ENCODE assay signal across 27 cellular contexts in genomic region chr14:21780429-21781084, GRCh38.
"Had no signal": no experiment of that assay in that cellular context is flagged by ENCODE, and none has a peak within 500 bp of the region (broad histone marks: within the 10 kb centered on the region; RNA-seq: fewer than 3 reads in every experiment).

No MANE protein-coding gene starts in this region.

- FAIRE-seq: pancreas had no signal

- DNase-seq: islet precursor cell; left ventricle myocardium inferior; mesendoderm; naive B cell; natural killer cell; nephron progenitor cell; stimulated activated CD4-positive, alpha-beta T cell treated with anti-CD3 and anti-CD28 coated beads, Interleukin-12 subunit alpha, Interleukin-12 subunit beta, amount 100 ng/mL, for 4 hours; stimulated activated CD4-positive, alpha-beta T cell treated with anti-CD3 and anti-CD28 coated beads, Interleukin-15, amount 100 ng/mL, for 24 hours; stimulated activated CD4-positive, alpha-beta T cell treated with anti-CD3 and anti-CD28 coated beads, Interleukin-2, amount 100 ng/mL, for 24 hours; stimulated activated CD4-positive, alpha-beta T cell treated with anti-CD3 and anti-CD28 coated beads, Interleukin-4, amount 100 ng/mL, for 1 hour; stimulated activated naive B cell treated with anti-CD40 and anti-IgM and Interleukin-4, amounts not matched to agents 10 μg/mL and 1 μg/mL and 100 μg/mL, for 72 hours; stimulated activated naive CD8-positive, alpha-beta T cell treated with anti-CD3 and anti-CD28 coated beads, Interleukin-15, Interleukin-2, amounts not matched to agents 100 U/mL and 50 U/mL, for 24 hours; stomach; testis; thyroid gland; transverse colon had no signal

- H3K9me3 ChIP-seq: left ventricle myocardium inferior, pancreas, right atrium auricular region, stomach, testis, thyroid gland, transverse colon, upper lobe of left lung, vagina had no signal

- H3K9me3 Mint-ChIP-seq: mesothelial cell of epicardium; naive B cell; natural killer cell; stimulated activated naive B cell treated with anti-CD40 and anti-IgM and Interleukin-4, amounts not matched to agents 10 μg/mL and 1 μg/mL and 100 μg/mL, for 72 hours had no signal

- H3K79me2 ChIP-seq: hepatocyte had no signal

- H2AFZ ChIP-seq: hepatocyte, neural progenitor cell had no signal

- H3K9ac ChIP-seq: neural progenitor cell had no signal

- H3K4me3 Mint-ChIP-seq: mesothelial cell of epicardium; naive B cell; natural killer cell; nephron progenitor cell; neural progenitor cell; stimulated activated naive B cell treated with anti-CD40 and anti-IgM and Interleukin-4, amounts not matched to agents 10 μg/mL and 1 μg/mL and 100 μg/mL, for 72 hours had no signal

- H3K27me3 ChIP-seq: hepatocyte, neural progenitor cell, right atrium auricular region, stomach, testis, thyroid gland, transverse colon, upper lobe of left lung, vagina had no signal

- H3K4me1 ChIP-seq: left ventricle myocardium inferior, neural progenitor cell, pancreas, right atrium auricular region, stomach, testis, thyroid gland, transverse colon, upper lobe of left lung, vagina had no signal

- H3K4me3 ChIP-seq: hepatocyte, left ventricle myocardium inferior, lung, neural progenitor cell, pancreas, right atrium auricular region, skin epidermis, stomach, testis, thyroid gland, transverse colon, upper lobe of left lung, vagina had no signal

- H3K27me3 Mint-ChIP-seq: progenitor cell of endocrine pancreas had no signal

- H3K36me3 ChIP-seq: left ventricle myocardium inferior, neural progenitor cell, pancreas, right atrium auricular region, stomach, thyroid gland, transverse colon, upper lobe of left lung, vagina had no signal

- H3K36me3 Mint-ChIP-seq: mesothelial cell of epicardium; naive B cell; natural killer cell; neural progenitor cell; stimulated activated naive B cell treated with anti-CD40 and anti-IgM and Interleukin-4, amounts not matched to agents 10 μg/mL and 1 μg/mL and 100 μg/mL, for 72 hours had no signal

- H3K4me2 ChIP-seq: hepatocyte, neural progenitor cell had no signal

- ATAC-seq: natural killer cell; pancreas; sciatic nerve; stimulated activated naive B cell treated with anti-CD40 and anti-IgM and Interleukin-4, amounts not matched to agents 10 μg/mL and 1 μg/mL and 100 μg/mL, for 72 hours; stimulated activated naive CD8-positive, alpha-beta T cell treated with anti-CD3 and anti-CD28 coated beads, Interleukin-15, Interleukin-2, amounts not matched to agents 100 U/mL and 50 U/mL, for 24 hours had no signal

- H3K4me1 Mint-ChIP-seq: naive B cell; natural killer cell; neural progenitor cell; stimulated activated naive B cell treated with anti-CD40 and anti-IgM and Interleukin-4, amounts not matched to agents 10 μg/mL and 1 μg/mL and 100 μg/mL, for 72 hours had no signal

- H3K27ac Mint-ChIP-seq: mesothelial cell of epicardium, naive B cell, natural killer cell, nephron progenitor cell, neural progenitor cell, progenitor cell of endocrine pancreas had no signal

- H3K27ac ChIP-seq: hepatocyte, left ventricle myocardium inferior, neural progenitor cell, pancreas, right atrium auricular region, skin epidermis, stomach, testis, thyroid gland, transverse colon, upper lobe of left lung, vagina had no signal
